ENCODE assay signal across 10 cellular contexts in genomic region chr6:19643713-19644112, GRCh38.
"Had no signal": no experiment of that assay in that cellular context is flagged by ENCODE, and none has a peak within 500 bp of the region (broad histone marks: within the 10 kb centered on the region; RNA-seq: fewer than 3 reads in every experiment).

No MANE protein-coding gene starts in this region.

- H3K9ac ChIP-seq: GM23248 had no signal

- H3K4me3 Mint-ChIP-seq: HFFc6 had no signal

- H3K36me3 ChIP-seq: HAP-1 had no signal

- H3K4me3 ChIP-seq: GM23248, HAP-1, K562 had no signal

- H3K9me3 ChIP-seq: HAP-1 had no signal

- H3K27ac Mint-ChIP-seq: HFFc6 had no signal

- H3K4me1 ChIP-seq: HAP-1 had no signal

- DNase-seq: GM23248, GOT3, H7, HFFc6, IMR-90, KG1 had no signal

- H3K9me3 Mint-ChIP-seq: HFFc6 had no signal

- H2AFZ ChIP-seq: GM23248 had no signal

- ATAC-seq: HCT116, K562 had no signal

- H3K27ac ChIP-seq: GM23248 had no signal

- FAIRE-seq: HTR-8/SVneo, K562 had no signal
